ENCODE assay signal across 13 cellular contexts in genomic region chr2:241088376-241088775, GRCh38. TPM values are rescaled to one million over a fixed set of nuclear protein-coding genes. Genes with fewer than 3 reads are reported as not detected.
DNase-seq lines count a peak whose midpoint lies in the region; ATAC-seq and TF ChIP-seq lines count a peak whose summit lies in the region.
"Had no signal": no experiment of that assay in that cellular context is flagged by ENCODE, and none has a peak within 500 bp of the region (broad histone marks: within the 10 kb centered on the region; RNA-seq: fewer than 3 reads in every experiment).

No MANE protein-coding gene starts in this region.

- no peaks in the 10 kb centered on the region for H3K27me3 ChIP-seq in upper lobe of left lung
- no peaks in the 10 kb centered on the region for H3K27me3 ChIP-seq in breast epithelium

- intact Hi-C loops in breast epithelium (cut with DNase I; ENCODE audit: low total_unique reads) = no loop called here

- WGBS in upper lobe of left lung, 2 donors = 69 to 74% methylated on average over 8 of the region's 8 CpGs

- H3K36me3 ChIP-seq in upper lobe of left lung (peaks cover 4 to 83% (median 49%) of the 10 kb centered on the region in 4 donors), breast epithelium (peaks cover 15% of the 10 kb centered on the region)

- no peak for TF ChIP-seq CTCF in VCaP (conservative IDR thresholded peaks at IDR 0.05)
- TF ChIP-seq CTCF in upper lobe of left lung (IDR thresholded peaks at IDR 0.05) = no peak
- no peak for TF ChIP-seq CTCF in breast epithelium (IDR thresholded peaks at IDR 0.05)

- ATAC-seq in GM21576 (IDR thresholded peaks at IDR 0.05; ENCODE audit: unreplicated experiment) (peak; percentile 39), upper lobe of left lung (ENCODE audit: low FRiP score in 2 of 2) (no peak), GM19023 (IDR thresholded peaks at IDR 0.05; ENCODE audit: unreplicated experiment) (no peak)

- H3K27ac Mint-ChIP-seq in activated naive CD4-positive, alpha-beta T cell treated with anti-CD3 and anti-CD28 coated beads, Interleukin-2, amount 10 ng/mL, durations not matched to agents 7 days and 5 days = peak overlapping the region; percentile 33
- H3K27ac Mint-ChIP-seq: type B pancreatic cell had no signal

- peaks cover 48% of the 10 kb centered on the region for H3K36me3 Mint-ChIP-seq in activated naive CD4-positive, alpha-beta T cell treated with anti-CD3 and anti-CD28 coated beads, Interleukin-2, amount 10 ng/mL, durations not matched to agents 7 days and 5 days

- H3K4me1 ChIP-seq in upper lobe of left lung (peaks cover 0 to 19% (median 10%) of the 10 kb centered on the region in 4 donors), breast epithelium (no peaks in the 10 kb centered on the region)

- no peak overlapping the region for H3K4me3 Mint-ChIP-seq in activated naive CD4-positive, alpha-beta T cell treated with anti-CD3 and anti-CD28 coated beads, Interleukin-2, amount 10 ng/mL, durations not matched to agents 7 days and 5 days
- H3K4me3 Mint-ChIP-seq: type B pancreatic cell had no signal

- no peak for TF ChIP-seq POLR2A in upper lobe of left lung (IDR thresholded peaks at IDR 0.05)
- TF ChIP-seq POLR2A in breast epithelium (IDR thresholded peaks at IDR 0.05) = no peak

- H3K27ac ChIP-seq in VCaP (peak overlapping the region; percentile 99; the same call in 1 of the 2 replicates), upper lobe of left lung (peak overlapping the region; percentile 47 to 54 (median 48)), breast epithelium (no peak overlapping the region)
- H3K27ac ChIP-seq: KMS-11 had no signal

- TF ChIP-seq EP300 in upper lobe of left lung (IDR thresholded peaks at IDR 0.05) = no peak

- no peaks in the 10 kb centered on the region for H3K9me3 Mint-ChIP-seq in activated naive CD4-positive, alpha-beta T cell treated with anti-CD3 and anti-CD28 coated beads, Interleukin-2, amount 10 ng/mL, durations not matched to agents 7 days and 5 days

- H3K9me3 ChIP-seq in upper lobe of left lung (no peaks in the 10 kb centered on the region), breast epithelium (no peaks in the 10 kb centered on the region)

- CTCF ChIA-PET in activated naive CD4-positive, alpha-beta T cell treated with anti-CD3 and anti-CD28 coated beads, Interleukin-2, amount 10 ng/mL, durations not matched to agents 7 days and 5 days (lab: Charles Lee) = interaction anchor here (2.6 kb wide), 1 partner anchor 10 kb away, joined by 12 read pairs; no protein-coding TSS in a partner anchor

- H3K4me1 Mint-ChIP-seq in activated naive CD4-positive, alpha-beta T cell treated with anti-CD3 and anti-CD28 coated beads, Interleukin-2, amount 10 ng/mL, durations not matched to agents 7 days and 5 days = no peaks in the 10 kb centered on the region

- no peaks in the 10 kb centered on the region for H3K27me3 Mint-ChIP-seq in activated naive CD4-positive, alpha-beta T cell treated with anti-CD3 and anti-CD28 coated beads, Interleukin-2, amount 10 ng/mL, durations not matched to agents 7 days and 5 days
- H3K27me3 Mint-ChIP-seq: type B pancreatic cell had no signal

- H3K4me3 ChIP-seq in upper lobe of left lung (no peak overlapping the region), breast epithelium (no peak overlapping the region)

- no peak for DNase-seq in activated naive CD4-positive, alpha-beta T cell treated with anti-CD3 and anti-CD28 coated beads, Interleukin-2, amount 10 ng/mL, durations not matched to agents 7 days and 5 days
- no peak for DNase-seq in activated naive CD4-positive, alpha-beta T cell treated with anti-CD3 and anti-CD28 coated beads, Interleukin-2, amount 50 U/mL, for 16 hours
- DNase-seq in upper lobe of left lung (peak in 1 of 2 donors; percentile 43), breast epithelium (ENCODE audit: low spot score in 2 of 2) (no peak), DMS153 (lab: John Stamatoyannopoulos, UW) (no peak)
- DNase-seq: dermis blood vessel endothelial cell, H7, mesendoderm had no signal

RNA-seq across cellular contexts. Expression of gene MTERF4, which starts 13.7 kb away (rescaled TPM):
- 10 to 100 TPM; 22.3 to 54.4 (median 25.4) TPM for total RNA-seq in upper lobe of left lung
- 10 to 100 TPM; 35.7 to 54.6 (median 50.2) TPM for total RNA-seq in breast epithelium

Comparison
In these comparisons a context has a peak if more than half of its experiments do, and no peak if none do; other contexts are left out.
1. H3K27ac ChIP-seq: peak in VCaP (single experiment) and upper lobe of left lung (4 of 4); none in breast epithelium (0 of 2).